Comparison of ENCODE assay signal across 8 cellular contexts in genomic region chr10:89644691-89644966, GRCh38.
DNase-seq lines count a peak whose midpoint lies in the region; ATAC-seq and TF ChIP-seq lines count a peak whose summit lies in the region.

No MANE protein-coding gene starts in this region.

- H3K27ac Mint-ChIP-seq in stimulated activated memory B cell treated with anti-CD40 and anti-IgM and Interleukin-4, amounts not matched to agents 10 μg/mL and 1 μg/mL and 100 μg/mL, for 72 hours, result no peak overlapping the region

- no peaks in the 10 kb centered on the region for H3K27me3 Mint-ChIP-seq in stimulated activated memory B cell treated with anti-CD40 and anti-IgM and Interleukin-4, amounts not matched to agents 10 μg/mL and 1 μg/mL and 100 μg/mL, for 72 hours

- no peak overlapping the region for H3K4me3 Mint-ChIP-seq in stimulated activated memory B cell treated with anti-CD40 and anti-IgM and Interleukin-4, amounts not matched to agents 10 μg/mL and 1 μg/mL and 100 μg/mL, for 72 hours

- peak; percentile 35 for DNase-seq in stimulated activated CD4-positive, alpha-beta T cell treated with anti-CD3 and anti-CD28 coated beads, Interleukin-4, amount 100 ng/mL, for 1 hour
- DNase-seq in stimulated activated CD4-positive, alpha-beta T cell treated with anti-CD3 and anti-CD28 coated beads, Interleukin-12 subunit alpha, Interleukin-12 subunit beta, amount 100 ng/mL, for 4 hours, result no peak
- DNase-seq in SHP77 treated with DMSO at 0.1 percent for 48 hours (lab: John Stamatoyannopoulos, UW), result no peak
- DNase-seq in T-helper 9 cell, result no peak

- no peaks in the 10 kb centered on the region for H3K36me3 Mint-ChIP-seq in stimulated activated memory B cell treated with anti-CD40 and anti-IgM and Interleukin-4, amounts not matched to agents 10 μg/mL and 1 μg/mL and 100 μg/mL, for 72 hours

- H3K4me1 Mint-ChIP-seq in stimulated activated memory B cell treated with anti-CD40 and anti-IgM and Interleukin-4, amounts not matched to agents 10 μg/mL and 1 μg/mL and 100 μg/mL, for 72 hours, result peaks cover 16% of the 10 kb centered on the region

- H3K4me3 ChIP-seq in WI38 (ENCODE audit: low read depth, low read length) (peak overlapping the region; percentile 71), iPS-11a (ENCODE audit: low read depth, low read length) (peak overlapping the region; percentile 91)

- no peak for TF ChIP-seq CTCF in WI38 (IDR thresholded peaks at IDR 0.05; ENCODE audit: low read depth, low read length)

- no peaks in the 10 kb centered on the region for H3K9me3 Mint-ChIP-seq in stimulated activated memory B cell treated with anti-CD40 and anti-IgM and Interleukin-4, amounts not matched to agents 10 μg/mL and 1 μg/mL and 100 μg/mL, for 72 hours

- ATAC-seq in HG03064 (IDR thresholded peaks at IDR 0.05; ENCODE audit: low read depth, unreplicated experiment), result peak; percentile 37
- peak; percentile 68 for ATAC-seq in stimulated activated memory B cell treated with anti-CD40 and anti-IgM and Interleukin-4, amounts not matched to agents 10 μg/mL and 1 μg/mL and 100 μg/mL, for 72 hours
